ENCODE assay signal across 18 cellular contexts in the genomic region with DNA sequence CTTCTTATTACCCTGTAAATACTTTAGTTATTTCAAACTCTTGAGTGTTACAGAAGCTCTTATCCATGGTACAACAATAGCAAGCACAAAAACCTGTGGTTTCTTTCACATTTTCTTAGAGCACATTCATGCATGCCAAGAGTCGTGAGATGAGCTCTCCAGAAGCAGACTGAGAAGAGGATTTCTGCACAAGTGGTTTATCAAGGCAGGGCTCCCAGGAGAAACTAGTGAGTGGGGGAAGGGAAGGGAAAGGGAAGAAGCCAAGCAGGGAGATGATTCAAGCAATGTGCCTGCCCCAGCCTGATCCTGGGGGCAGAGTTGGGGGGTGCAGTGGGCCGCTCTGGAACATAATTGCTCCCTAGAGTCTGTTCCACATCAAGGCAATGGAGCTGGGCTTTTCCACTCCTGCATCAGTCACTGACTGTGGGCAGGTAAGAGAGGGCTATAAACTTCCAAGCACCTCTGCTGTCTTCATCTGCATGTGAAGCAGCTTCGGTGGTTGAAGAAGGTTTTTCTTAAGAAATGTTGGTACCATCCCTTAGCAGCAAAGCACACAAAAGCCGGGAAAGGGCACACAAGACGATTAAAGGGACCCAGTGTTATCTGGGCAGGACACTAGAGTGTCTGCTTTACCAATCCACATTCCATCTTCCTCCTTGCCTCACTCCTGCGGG.
DNase-seq lines count a peak whose midpoint lies in the region; ATAC-seq and TF ChIP-seq lines count a peak whose summit lies in the region.
"Had no signal": no experiment of that assay in that cellular context is flagged by ENCODE, and none has a peak within 500 bp of the region (broad histone marks: within the 10 kb centered on the region; RNA-seq: fewer than 3 reads in every experiment).

No MANE protein-coding gene starts in this region.

- no peaks in the 10 kb centered on the region for H3K27me3 ChIP-seq in cardiac muscle cell
- H3K27me3 ChIP-seq in right lobe of liver = no peaks in the 10 kb centered on the region
- H3K27me3 ChIP-seq: esophagus muscularis mucosa, MG63, sigmoid colon had no signal

- peak; percentile 29 to 81 for DNase-seq in cardiac muscle cell (ENCODE audit: low read depth in 1 of 2, low spot score in 1 of 2)
- no peak for DNase-seq in left ventricle myocardium superior
- DNase-seq in astrocyte of the hippocampus (ENCODE audit: low read depth, low spot score) = peak; percentile 80
- peak; percentile 63 for DNase-seq in islet precursor cell
- DNase-seq in occipital lobe (lab: John Stamatoyannopoulos, UW) = no peak
- no peak for DNase-seq in right lobe of liver
- DNase-seq in SIG-M5 (lab: John Stamatoyannopoulos, UW) = no peak
- DNase-seq in stimulated activated CD4-positive, alpha-beta T cell treated with anti-CD3 and anti-CD28 coated beads, Interleukin-4, amount 100 ng/mL, for 24 hours = no peak
- DNase-seq: 8988T; activated CD4-positive, alpha-beta T cell treated with anti-CD3 and anti-CD28 coated beads, Interleukin-2, amount 50 U/mL, for 4 hours; activated gamma-delta T cell; GOT3; MG63; naive B cell; sigmoid colon had no signal

- TF ChIP-seq CTCF in cardiac muscle cell (IDR thresholded peaks at IDR 0.05; ENCODE audit: low read depth, low read length) (no peak), right lobe of liver (IDR thresholded peaks at IDR 0.05) (no peak)

- no peak overlapping the region for H3K4me3 ChIP-seq in cardiac muscle cell
- H3K4me3 ChIP-seq in right lobe of liver = no peak overlapping the region
- H3K4me3 ChIP-seq: esophagus muscularis mucosa, MG63, sigmoid colon, thoracic aorta had no signal

- H3K4me1 ChIP-seq in cardiac muscle cell (ENCODE audit: low read depth) (peaks cover 26% of the 10 kb centered on the region), right lobe of liver (no peaks in the 10 kb centered on the region)

- no peak for ATAC-seq in left ventricle myocardium superior
- ATAC-seq in right lobe of liver = no peak

- intact Hi-C loops in left ventricle myocardium superior (cut with micrococcal nuclease) = loop anchor here (10.0 kb wide), 1 partner anchor 124 kb away; no protein-coding TSS in a partner anchor
- intact Hi-C loops in right lobe of liver (cut with DNase I) = no loop called here

- H3K36me3 ChIP-seq in cardiac muscle cell (no peaks in the 10 kb centered on the region), right lobe of liver (no peaks in the 10 kb centered on the region)
- H3K36me3 ChIP-seq: esophagus muscularis mucosa, MG63, sigmoid colon, thoracic aorta had no signal

- H3K27ac ChIP-seq in cardiac muscle cell = peak overlapping the region; percentile 66
- H3K27ac ChIP-seq in right lobe of liver = no peak overlapping the region
- H3K27ac ChIP-seq: HL-60, thoracic aorta had no signal

- H3K9me3 ChIP-seq in cardiac muscle cell (ENCODE audit: low read depth) (no peaks in the 10 kb centered on the region), right lobe of liver (no peaks in the 10 kb centered on the region)
- H3K9me3 ChIP-seq: esophagus muscularis mucosa, MG63, sigmoid colon, thoracic aorta had no signal

- WGBS in right lobe of liver (ENCODE audit: insufficient coverage, low coverage, low lambda C conversion rate, missing lambda C conversion rate) = 52% methylated on average over 5 of the region's 6 CpGs

- no peak for TF ChIP-seq POLR2A in right lobe of liver (IDR thresholded peaks at IDR 0.05)

Comparison
In these comparisons a context has a peak if more than half of its experiments do, and no peak if none do; other contexts are left out.
1. DNase-seq: peak in cardiac muscle cell (2 of 2), astrocyte of the hippocampus (single experiment) and islet precursor cell (single experiment); none in left ventricle myocardium superior (single experiment), occipital lobe (single experiment), right lobe of liver (0 of 3), SIG-M5 (single experiment) and stimulated activated CD4-positive, alpha-beta T cell treated with anti-CD3 and anti-CD28 coated beads, Interleukin-4, amount 100 ng/mL, for 24 hours (single experiment).